ENCODE assay signal across 10 cellular contexts in the genomic region with DNA sequence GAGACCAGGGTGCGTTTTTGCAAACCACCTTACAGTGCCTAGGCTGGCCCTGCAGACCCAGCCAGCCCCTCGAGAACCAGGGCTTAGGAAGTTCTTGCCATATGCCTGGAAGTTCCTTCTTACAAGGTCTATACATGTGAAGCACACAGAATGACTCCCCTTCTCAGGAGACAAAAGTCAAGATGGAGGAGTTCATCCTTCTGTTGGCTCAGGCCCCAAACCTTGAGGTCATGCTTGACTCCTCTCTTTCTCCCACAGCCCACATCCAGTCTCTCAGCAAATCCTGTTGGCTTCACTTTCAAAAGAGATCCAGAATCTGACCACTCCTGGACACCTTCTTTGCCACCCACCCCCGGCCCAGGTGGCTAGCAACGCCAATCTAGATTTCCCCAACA. TPM values are rescaled to one million over a fixed set of nuclear protein-coding genes. Genes with fewer than 3 reads are reported as not detected.
A peak's percentile ranks its signal among the peaks of the same experiment; 100 is the strongest.
DNase-seq lines count a peak whose midpoint lies in the region; ATAC-seq and TF ChIP-seq lines count a peak whose summit lies in the region.
"Had no signal": no experiment of that assay in that cellular context is flagged by ENCODE, and none has a peak within 500 bp of the region (broad histone marks: within the 10 kb centered on the region; RNA-seq: fewer than 3 reads in every experiment).

No MANE protein-coding gene starts in this region.

- H3K9me3 Mint-ChIP-seq in chondrocyte (ENCODE audit: low read depth) = peaks cover 3% of the 10 kb centered on the region
- peaks cover 8% of the 10 kb centered on the region for H3K9me3 Mint-ChIP-seq in nephron

- H4K20me1 ChIP-seq in IMR-90 (ENCODE audit: insufficient read depth, low read length) = peaks cover 32% of the 10 kb centered on the region

- no peak for ATAC-seq in IMR-90 (ENCODE audit: low read depth)

- CTCF ChIA-PET in AG04450 (lab: Charles Lee) (interaction anchor here (1.7 kb wide), 1 partner anchor 10 kb away, joined by 8 read pairs; no protein-coding TSS in a partner anchor), IMR-90 (lab: Yijun Ruan, JAX) (interaction anchor here (1.2 kb wide), 1 partner anchor 70 kb away, joined by 3 read pairs; no protein-coding TSS in a partner anchor)

- H3K36me3 ChIP-seq in IMR-90 (ENCODE audit: control insufficient read depth, insufficient read depth, low read length) (no peaks in the 10 kb centered on the region), HAP-1 (replicated peaks) (no peaks in the 10 kb centered on the region)
- H3K36me3 ChIP-seq: SJCRH30, thoracic aorta had no signal

- H3K4me3 Mint-ChIP-seq in chondrocyte (ENCODE audit: unreplicated experiment) (no peak overlapping the region), nephron (peak overlapping the region; percentile 44 to 63 (median 47))

- no peaks in the 10 kb centered on the region for H3K27me3 ChIP-seq in AG04450 (ENCODE audit: control insufficient read depth, insufficient read depth, low read length)
- no peaks in the 10 kb centered on the region for H3K27me3 ChIP-seq in IMR-90 (ENCODE audit: control insufficient read depth, insufficient read depth, low read length)
- H3K27me3 ChIP-seq in HAP-1 (ENCODE audit: low read depth) = no peaks in the 10 kb centered on the region
- H3K27me3 ChIP-seq: SJCRH30 had no signal

- H3K36me3 Mint-ChIP-seq in chondrocyte (ENCODE audit: low read depth) = peaks cover 3% of the 10 kb centered on the region
- H3K36me3 Mint-ChIP-seq in nephron (ENCODE audit: low read depth) = peaks cover 4% of the 10 kb centered on the region

- no TSS peak for BruUV-seq in IMR-90 (replicated peaks; lab: Mats Ljungman, UMichigan)

- peaks cover 53% of the 10 kb centered on the region for H3K4me1 Mint-ChIP-seq in chondrocyte (ENCODE audit: low read depth)
- H3K4me1 Mint-ChIP-seq in nephron = peaks cover 58% of the 10 kb centered on the region

- 0 out of 2 replicates have a peak overlapping the region, but pooled peaks have one; percentile 7 for H3K4me2 ChIP-seq in IMR-90 (ENCODE audit: low read depth, low read length)

- peaks cover 32% of the 10 kb centered on the region for H3K4me1 ChIP-seq in IMR-90 (ENCODE audit: control insufficient read depth, insufficient read depth, low read length)
- H3K4me1 ChIP-seq in HAP-1 = no peaks in the 10 kb centered on the region

- peak overlapping the region; percentile 0; the same call in 1 of the 2 replicates for H3K9ac ChIP-seq in IMR-90 (ENCODE audit: low read depth, low read length)

- H2BK15ac ChIP-seq in IMR-90 (ENCODE audit: low read depth, low read length) = peak overlapping the region; percentile 17; the same call in 2 of the 3 replicates

- H3K27me3 Mint-ChIP-seq in chondrocyte (ENCODE audit: low read depth) (no peaks in the 10 kb centered on the region), nephron (ENCODE audit: low read depth) (peaks cover 11% of the 10 kb centered on the region)

- H3K27ac ChIP-seq in AG04450 (ENCODE audit: low read depth, low read length) (peak overlapping the region; percentile 99), IMR-90 (ENCODE audit: insufficient read depth, low read length) (peak overlapping the region; percentile 100)

- in situ Hi-C loops in IMR-90 (cut with MboI; ENCODE audit: low sequenced_read_pairs) (no loop called here), HAP-1 (cut with MboI; ENCODE audit: low sequenced_read_pairs) (no loop called here)

- peak overlapping the region; percentile 99 for H4K91ac ChIP-seq in IMR-90 (ENCODE audit: insufficient read depth, low read depth, low read length)

- peak overlapping the region; percentile 75 for H4K5ac ChIP-seq in IMR-90 (ENCODE audit: low read depth, low read length)

- peaks cover 8% of the 10 kb centered on the region; the same call in 1 of the 2 replicates for H3K9me3 ChIP-seq in AG04450 (ENCODE audit: control insufficient read depth, insufficient read depth, low read length)
- H3K9me3 ChIP-seq in IMR-90 (ENCODE audit: control insufficient read depth, insufficient read depth, low read length) = no peaks in the 10 kb centered on the region
- H3K9me3 ChIP-seq in HAP-1 = no peaks in the 10 kb centered on the region; the same call in 1 of the 2 replicates
- H3K9me3 ChIP-seq: SJCRH30, thoracic aorta had no signal

- H3K4me3 ChIP-seq in AG04450 (ENCODE audit: low read depth, low read length) (no peak overlapping the region), IMR-90 (ENCODE audit: insufficient read depth, low read depth, low read length) (no peak overlapping the region), HAP-1 (no peak overlapping the region)
- H3K4me3 ChIP-seq: thoracic aorta had no signal

- H3K23ac ChIP-seq in IMR-90 (ENCODE audit: low read depth, low read length) = peak overlapping the region; percentile 93

- TF ChIP-seq POLR2A in IMR-90 (IDR thresholded peaks at IDR 0.05; ENCODE audit: low read depth, low read length) = no peak

- H3K56ac ChIP-seq in IMR-90 (ENCODE audit: extremely low read depth, insufficient read depth, low read length) = peak overlapping the region; percentile 98; the same call in 1 of the 2 replicates

- H4K8ac ChIP-seq in IMR-90 (ENCODE audit: low read depth in 2 of 2, low read length in 2 of 2) = peak overlapping the region; percentile 85 to 99; a peak in 3 of 4 replicates

- intact Hi-C loops in IMR-90 (cut with micrococcal nuclease) = no loop called here
- intact Hi-C loops in posterior cingulate gyrus (cut with DNase I) = no loop called here

- POLR2A ChIA-PET in AG04450 (lab: Yijun Ruan, JAX) (interaction anchor here (1.0 to 2.8 kb wide), 4 partner anchors 8 to 704 kb away, joined by 3 to 56 read pairs (median 26); partner anchors contain the start of genes PCNX3, RIN1 and YIF1A), IMR-90 (lab: Charles Lee; ENCODE audit: unreplicated experiment) (interaction anchor here (0.6 to 1.1 kb wide), 3 partner anchors 8 to 51 kb away, joined by 3 to 7 read pairs (median 4); partner anchors contain the start of gene YIF1A)

- peak overlapping the region; percentile 93 for H2BK20ac ChIP-seq in IMR-90 (ENCODE audit: low read depth, low read length)

- peak overlapping the region; percentile 100 for H2BK5ac ChIP-seq in IMR-90 (ENCODE audit: low read depth, low read length, poor library complexity, severe bottlenecking)

- H2AK9ac ChIP-seq in IMR-90 (replicated peaks; ENCODE audit: low read depth, low read length, poor library complexity) = peak overlapping the region; percentile 47

- peak overlapping the region; percentile 100 for H3K4ac ChIP-seq in IMR-90 (ENCODE audit: low read depth, low read length)

- peak overlapping the region; percentile 100 for H2AK5ac ChIP-seq in IMR-90 (ENCODE audit: low read depth, low read length)

- no CpG with 5 or more reads among the region's 4 CpGs for WGBS in IMR-90 (ENCODE audit: extremely low coverage in 2 of 2, insufficient read length in 1 of 2), 2 experiments

- no peak for TF ChIP-seq RAD21 in IMR-90 (IDR thresholded peaks at IDR 0.05; ENCODE audit: low read length)

- DNase-seq in AG04450 (ENCODE audit: low read depth, low spot score) (no peak), IMR-90 (no peak), chondrocyte (ENCODE audit: low spot score) (no peak), posterior cingulate gyrus (no peak), AML-193 (lab: John Stamatoyannopoulos, UW) (no peak), HAP-1 (ENCODE audit: low spot score in 2 of 2) (no peak)
- DNase-seq in effector CD8-positive, alpha-beta T cell (lab: John Stamatoyannopoulos, UW) = no peak

- peak overlapping the region; percentile 86 for H3K14ac ChIP-seq in IMR-90 (replicated peaks; ENCODE audit: low read depth, low read length)

- H2AFZ ChIP-seq in IMR-90 (replicated peaks; ENCODE audit: low read length, poor library complexity) = peak overlapping the region; percentile 89

- TF ChIP-seq CTCF in AG04450 (IDR thresholded peaks at IDR 0.05; ENCODE audit: low read depth, low read length) (no peak), IMR-90 (conservative IDR thresholded peaks at IDR 0.05; ENCODE audit: low read depth, low read length) (no peak), chondrocyte (IDR thresholded peaks at IDR 0.05) (no peak), nephron (IDR thresholded peaks at IDR 0.05; ENCODE audit: unreplicated experiment in 3 of 3) (no peak)

- peaks cover 11% of the 10 kb centered on the region for H3K9me1 ChIP-seq in IMR-90 (ENCODE audit: insufficient read depth, low read length)

- dilution Hi-C loops in IMR-90 (cut with HindIII; ENCODE audit: low sequenced_read_pairs, unreplicated experiment) = no loop called here

- peak overlapping the region; percentile 64 for H3K18ac ChIP-seq in IMR-90 (ENCODE audit: low read depth, low read length)

- H3K79me1 ChIP-seq in IMR-90 (ENCODE audit: low read depth in 1 of 2, low read length in 2 of 2) = peaks cover 0 to 41% of the 10 kb centered on the region in 2 experiments; a peak in 2 of 4 replicates

- peak overlapping the region; percentile 98 for H3K27ac Mint-ChIP-seq in chondrocyte (ENCODE audit: unreplicated experiment)
- H3K27ac Mint-ChIP-seq in nephron = peak overlapping the region; percentile 99 to 100 (median 100)

- H2BK120ac ChIP-seq in IMR-90 (ENCODE audit: low read depth, low read length) = peak overlapping the region; percentile 100

RNA-seq across cellular contexts. Expression of gene CD248, which starts 1.7 kb away (rescaled TPM):
- 105 and 128 TPM in 2 replicates for polyA plus RNA-seq in AG04450 (2011; rRNA removed)
- polyA minus RNA-seq in AG04450 (2011; rRNA and poly(A)+ RNA removed) = 55.9 and 67.4 TPM in 2 replicates
- 19.5 and 25.6 TPM in 2 replicates for total RNA-seq in IMR-90 (2012; rRNA removed)
- 209 and 223 TPM in 2 replicates for polyA plus RNA-seq in IMR-90 (2012; rRNA removed)
- polyA plus RNA-seq in IMR-90 (2012; cell fraction: cytosol; rRNA removed) = 280 and 375 TPM in 2 replicates
- polyA plus RNA-seq in IMR-90 (2012; cell fraction: nucleus; rRNA removed; ENCODE audit: low replicate concordance) = 114 and 198 TPM in 2 replicates
- total RNA-seq in chondrocyte = 44.5 to 113 TPM (median 109 TPM) in 3 replicates

RNA-seq across cellular contexts. Expression of gene RIN1, which starts 17.7 kb away (rescaled TPM):
- polyA plus RNA-seq in AG04450 (2011; rRNA removed) = 6.7 and 9.0 TPM in 2 replicates
- 5.7 and 5.9 TPM in 2 replicates for polyA minus RNA-seq in AG04450 (2011; rRNA and poly(A)+ RNA removed)
- 9.9 and 10.6 TPM in 2 replicates for total RNA-seq in IMR-90 (2012; rRNA removed)
- polyA plus RNA-seq in IMR-90 (2012; rRNA removed) = 20.8 and 27.1 TPM in 2 replicates
- 19.8 and 26.9 TPM in 2 replicates for polyA plus RNA-seq in IMR-90 (2012; cell fraction: cytosol; rRNA removed)
- polyA plus RNA-seq in IMR-90 (2012; cell fraction: nucleus; rRNA removed; ENCODE audit: low replicate concordance) = 58.8 and 120 TPM in 2 replicates
- total RNA-seq in chondrocyte = 7.1 to 7.7 TPM (median 7.2 TPM) in 3 replicates

RNA-seq across cellular contexts. Expression of gene BRMS1, which starts 26.3 kb away (rescaled TPM):
- polyA plus RNA-seq in AG04450 (2011; rRNA removed) = 35.2 and 39.3 TPM in 2 replicates
- 12.9 and 15.2 TPM in 2 replicates for polyA minus RNA-seq in AG04450 (2011; rRNA and poly(A)+ RNA removed)
- total RNA-seq in IMR-90 (2012; rRNA removed) = 57.9 and 67.2 TPM in 2 replicates
- polyA plus RNA-seq in IMR-90 (2012; rRNA removed) = 48.3 and 51.9 TPM in 2 replicates
- polyA plus RNA-seq in IMR-90 (2012; cell fraction: cytosol; rRNA removed) = 38.2 and 49.5 TPM in 2 replicates
- 43.6 and 65.0 TPM in 2 replicates for polyA plus RNA-seq in IMR-90 (2012; cell fraction: nucleus; rRNA removed; ENCODE audit: low replicate concordance)
- 22.4 to 23.6 TPM (median 23.3 TPM) in 3 replicates for total RNA-seq in chondrocyte

RNA-seq across cellular contexts. Expression of gene TMEM151A, which starts 26.9 kb away (rescaled TPM):
- not detected in 2 replicates for polyA plus RNA-seq in AG04450 (2011; rRNA removed)
- polyA minus RNA-seq in AG04450 (2011; rRNA and poly(A)+ RNA removed) = not detected in 2 replicates
- total RNA-seq in IMR-90 (2012; rRNA removed) = not detected in 2 replicates
- 0.03 and 0.07 TPM in 2 replicates for polyA plus RNA-seq in IMR-90 (2012; rRNA removed)
- 0.04 and 0.18 TPM in 2 replicates for polyA plus RNA-seq in IMR-90 (2012; cell fraction: cytosol; rRNA removed)
- 0.11 and 0.21 TPM in 2 replicates for polyA plus RNA-seq in IMR-90 (2012; cell fraction: nucleus; rRNA removed; ENCODE audit: low replicate concordance)
- 2.0 to 4.7 TPM (median 4.3 TPM) in 3 replicates for total RNA-seq in chondrocyte
- total RNA-seq: SJCRH30 had no signal

RNA-seq across cellular contexts. Expression of gene B4GAT1, which starts 28.9 kb away (rescaled TPM):
- polyA plus RNA-seq in AG04450 (2011; rRNA removed) (15.9 and 17.7 TPM in 2 replicates), IMR-90 (2012; rRNA removed) (18.4 and 20.5 TPM in 2 replicates)
- 3.0 and 4.4 TPM in 2 replicates for polyA minus RNA-seq in AG04450 (2011; rRNA and poly(A)+ RNA removed)
- total RNA-seq in IMR-90 (2012; rRNA removed) (10.6 and 13.9 TPM in 2 replicates), chondrocyte (18.2 to 30.4 TPM (median 21.1 TPM) in 3 replicates)
- polyA plus RNA-seq in IMR-90 (2012; cell fraction: cytosol; rRNA removed) = 16.5 and 24.6 TPM in 2 replicates
- 8.5 and 9.5 TPM in 2 replicates for polyA plus RNA-seq in IMR-90 (2012; cell fraction: nucleus; rRNA removed; ENCODE audit: low replicate concordance)
